ENCODE assay signal across 8 cellular contexts in genomic region chr19:41309225-41310030, GRCh38. TPM values are rescaled to one million over a fixed set of nuclear protein-coding genes. Genes with fewer than 3 reads are reported as not detected.
DNase-seq lines count a peak whose midpoint lies in the region; ATAC-seq and TF ChIP-seq lines count a peak whose summit lies in the region.

No MANE protein-coding gene starts in this region.

- no peak overlapping the region for H2BK15ac ChIP-seq in mesendoderm (replicated peaks; ENCODE audit: low read depth)

- H3K36me3 ChIP-seq in DND-41 (ENCODE audit: insufficient read depth, low read length) (peaks cover 52% of the 10 kb centered on the region), OCI-LY1 (ENCODE audit: insufficient read depth, low read length) (peaks cover 57% of the 10 kb centered on the region), mesendoderm (ENCODE audit: control insufficient read depth, insufficient read depth, low read length) (peaks cover 16% of the 10 kb centered on the region)

- ATAC-seq in DND-41 (ENCODE audit: insufficient read depth, low read depth), result no peak

- no peaks in the 10 kb centered on the region for H3K9me3 ChIP-seq in DND-41 (ENCODE audit: insufficient read depth, low read length, severe bottlenecking)
- H3K9me3 ChIP-seq in OCI-LY1 (ENCODE audit: low read length), result no peaks in the 10 kb centered on the region

- TF ChIP-seq CTCF in DND-41 (IDR thresholded peaks at IDR 0.05; ENCODE audit: borderline replicate concordance, extremely low read depth, low read length, poor library complexity, severe bottlenecking), result no peak
- no peak for TF ChIP-seq CTCF in OCI-LY1 (IDR thresholded peaks at IDR 0.05; ENCODE audit: low read length)
- TF ChIP-seq CTCF in choroid plexus epithelial cell (conservative IDR thresholded peaks at IDR 0.05; ENCODE audit: low read depth, low read length), result no peak
- no peak for TF ChIP-seq CTCF in type B pancreatic cell (conservative IDR thresholded peaks at IDR 0.05)

- H3K79me2 ChIP-seq in DND-41 (ENCODE audit: insufficient read depth, low read length) (peaks cover 47% of the 10 kb centered on the region), OCI-LY1 (ENCODE audit: insufficient read depth, low read length) (peaks cover 9% of the 10 kb centered on the region), mesendoderm (ENCODE audit: control insufficient read depth, insufficient read depth, low read length) (peaks cover 10% of the 10 kb centered on the region)

- H3K4ac ChIP-seq in mesendoderm (ENCODE audit: low read depth, low read length), result peak overlapping the region; percentile 6

- H2BK5ac ChIP-seq in mesendoderm (ENCODE audit: low read length), result no peak overlapping the region

- H3K27me3 ChIP-seq in DND-41 (ENCODE audit: insufficient read depth, low read length, poor library complexity) (no peaks in the 10 kb centered on the region), OCI-LY1 (ENCODE audit: insufficient read depth, low read length) (no peaks in the 10 kb centered on the region), mesendoderm (ENCODE audit: insufficient read depth, low read length, poor library complexity) (no peaks in the 10 kb centered on the region)

- H3K9me2 ChIP-seq in OCI-LY1 (ENCODE audit: low read depth, low read length), result no peaks in the 10 kb centered on the region

- H2AFZ ChIP-seq in DND-41 (ENCODE audit: low read depth, low read length) (peak overlapping the region; percentile 88), OCI-LY1 (ENCODE audit: low read length) (no peak overlapping the region)

- no peak overlapping the region for H2BK120ac ChIP-seq in mesendoderm (ENCODE audit: low read depth, low read length)

- H4K8ac ChIP-seq in mesendoderm (ENCODE audit: low read depth, low read length), result no peak overlapping the region

- peaks cover 35% of the 10 kb centered on the region for H3K4me1 Mint-ChIP-seq in type B pancreatic cell (ENCODE audit: unreplicated experiment)

- peak overlapping the region; percentile 55 to 65 for H3K4me3 ChIP-seq in DND-41 (ENCODE audit: low read depth in 1 of 2, low read length in 2 of 2)
- H3K4me3 ChIP-seq in OCI-LY1 (ENCODE audit: low read depth, low read length, poor library complexity, severe bottlenecking), result peak overlapping the region; percentile 83
- peak overlapping the region; percentile 87 for H3K4me3 ChIP-seq in choroid plexus epithelial cell (ENCODE audit: low read depth, low read length)
- H3K4me3 ChIP-seq in mesendoderm (ENCODE audit: low read length), result peak overlapping the region; percentile 61

- WGBS in mesendoderm (ENCODE audit: extremely low coverage, insufficient coverage, low lambda C conversion rate), result no CpG with 5 or more reads among the region's 23 CpGs

- no peak overlapping the region for H3K18ac ChIP-seq in mesendoderm (ENCODE audit: low read length)

- peak overlapping the region; percentile 96 for H3K27ac Mint-ChIP-seq in type B pancreatic cell

- H3K27me3 Mint-ChIP-seq in type B pancreatic cell, result no peaks in the 10 kb centered on the region

- peak overlapping the region; percentile 100 for H3K4me3 Mint-ChIP-seq in type B pancreatic cell

- DNase-seq in DND-41 (no peak), choroid plexus epithelial cell (ENCODE audit: low read depth) (no peak), mesendoderm (no peak), type B pancreatic cell (ENCODE audit: extremely low spot score, unreplicated experiment) (no peak), NCI-H524 treated with DMSO at 0.1 percent for 48 hours (lab: John Stamatoyannopoulos, UW) (no peak), HPDE6-E6E7 (ENCODE audit: extremely low spot score) (no peak), HCEC 1CT (no peak)

- H3K4me2 ChIP-seq in DND-41 (ENCODE audit: insufficient read depth, low read length), result peak overlapping the region; percentile 80
- H3K4me2 ChIP-seq in OCI-LY1 (ENCODE audit: low read length), result peak overlapping the region; percentile 97
- H3K4me2 ChIP-seq in mesendoderm (ENCODE audit: low read length), result peak overlapping the region; percentile 63

- H3K23ac ChIP-seq in mesendoderm (ENCODE audit: low read length), result no peak overlapping the region

- H3K56ac ChIP-seq in mesendoderm (ENCODE audit: low read length), result peak overlapping the region; percentile 89

- H4K5ac ChIP-seq in mesendoderm (ENCODE audit: low read length), result no peak overlapping the region

- H3K27ac ChIP-seq in DND-41 (ENCODE audit: low read length), result peak overlapping the region; percentile 97
- peak overlapping the region; percentile 82 for H3K27ac ChIP-seq in OCI-LY1 (ENCODE audit: low read depth, low read length, poor library complexity, severe bottlenecking)
- peak overlapping the region; percentile 28 for H3K27ac ChIP-seq in mesendoderm (ENCODE audit: low read depth, low read length)

- H3K79me1 ChIP-seq in mesendoderm (ENCODE audit: low read length), result peaks cover 16% of the 10 kb centered on the region

- peaks cover 9% of the 10 kb centered on the region; the same call in 1 of the 2 replicates for H3F3A ChIP-seq in OCI-LY1 (ENCODE audit: insufficient read depth, low read length)

- H3K9ac ChIP-seq in DND-41 (ENCODE audit: low read depth, low read length), result peak overlapping the region; percentile 70
- peak overlapping the region; percentile 96 for H3K9ac ChIP-seq in OCI-LY1 (ENCODE audit: low read length)
- H3K9ac ChIP-seq in mesendoderm (ENCODE audit: low read length), result peak overlapping the region; percentile 80

- H3K4me1 ChIP-seq in DND-41 (ENCODE audit: insufficient read depth, low read length) (peaks cover 72% of the 10 kb centered on the region), OCI-LY1 (ENCODE audit: insufficient read depth, low read length, severe bottlenecking) (peaks cover 29% of the 10 kb centered on the region), mesendoderm (ENCODE audit: control insufficient read depth, low read depth, low read length) (no peaks in the 10 kb centered on the region)

- H3K9me3 Mint-ChIP-seq in type B pancreatic cell, result no peaks in the 10 kb centered on the region

- no peak overlapping the region for H2AK5ac ChIP-seq in mesendoderm (ENCODE audit: low read length)

- peaks cover 11% of the 10 kb centered on the region for H3K36me3 Mint-ChIP-seq in type B pancreatic cell

- H4K20me1 ChIP-seq in DND-41 (ENCODE audit: insufficient read depth, low read length), result peaks cover 25% of the 10 kb centered on the region
- H4K20me1 ChIP-seq in OCI-LY1 (ENCODE audit: insufficient read depth, low read length), result no peaks in the 10 kb centered on the region

RNA-seq across cellular contexts. Expression of gene CCDC97, which starts 0.5 kb away (rescaled TPM):
- 33.2 TPM for polyA plus RNA-seq in mesendoderm (2013, experiment 1 of 2)
- polyA plus RNA-seq in mesendoderm (2013, experiment 2 of 2), result 32.2 TPM
- 26.7 and 42.6 TPM in 2 replicates for total RNA-seq in type B pancreatic cell (ENCODE audit: low replicate concordance)

RNA-seq across cellular contexts. Expression of gene TGFB1, which starts 44.3 kb away (rescaled TPM):
- polyA plus RNA-seq in mesendoderm (2013, experiment 1 of 2), result 36.8 TPM
- polyA plus RNA-seq in mesendoderm (2013, experiment 2 of 2), result 35.2 TPM
- total RNA-seq in type B pancreatic cell (ENCODE audit: low replicate concordance), result 2.3 and 3.4 TPM in 2 replicates

RNA-seq across cellular contexts. Expression of gene HNRNPUL1, which starts 45.3 kb away (rescaled TPM):
- 241 TPM for polyA plus RNA-seq in mesendoderm (2013, experiment 1 of 2)
- 240 TPM for polyA plus RNA-seq in mesendoderm (2013, experiment 2 of 2)
- 189 and 244 TPM in 2 replicates for total RNA-seq in type B pancreatic cell (ENCODE audit: low replicate concordance)

RNA-seq across cellular contexts. Expression of gene B9D2, which starts 54.5 kb away (rescaled TPM):
- polyA plus RNA-seq in mesendoderm (2013, experiment 1 of 2), result 3.4 TPM
- 3.5 TPM for polyA plus RNA-seq in mesendoderm (2013, experiment 2 of 2)
- total RNA-seq in type B pancreatic cell (ENCODE audit: low replicate concordance), result 4.8 and 8.8 TPM in 2 replicates

Comparison
In these comparisons a context has a peak if more than half of its experiments do, and no peak if none do; other contexts are left out.
1. H3K27ac ChIP-seq: peak in every context shown above with its lines; median percentile 97 in DND-41; 82 in OCI-LY1; 28 in mesendoderm.